Comparison of ENCODE assay signal across 8 cellular contexts in genomic region chr19:17336872-17337674, GRCh38. TPM values are rescaled to one million over a fixed set of nuclear protein-coding genes. Genes with fewer than 3 reads are reported as not detected.
DNase-seq lines count a peak whose midpoint lies in the region; ATAC-seq and TF ChIP-seq lines count a peak whose summit lies in the region.

TSS of gene GTPBP3 (plus strand) at chr19:17337553. CDS start at chr19:17337612, 59 bp downstream.

- peak within 1 kb of the TSS; percentile 85 for H3K4me3 ChIP-seq in left ventricle myocardium inferior
- peak within 1 kb of the TSS; percentile 64 to 66 for H3K4me3 ChIP-seq in prostate gland
- peak within 1 kb of the TSS; percentile 65 for H3K4me3 ChIP-seq in urinary bladder (ENCODE audit: low read depth, low read length)

- peaks cover 2% of the 10 kb centered on the region for H3K36me3 Mint-ChIP-seq in T-helper 17 cell (ENCODE audit: low read depth)

- intact Hi-C loops in left ventricle myocardium inferior (cut with micrococcal nuclease): no loop called here
- intact Hi-C loops in prostate gland (cut with DNase I): no loop called here

- H3K9me3 ChIP-seq in T-helper 17 cell (ENCODE audit: control insufficient read depth, low read length, poor library complexity, severe bottlenecking) (no peaks in the 10 kb centered on the region), left ventricle myocardium inferior (replicated peaks) (no peaks in the 10 kb centered on the region), prostate gland (no peaks in the 10 kb centered on the region)

- no peaks in the 10 kb centered on the region for H3K27me3 ChIP-seq in left ventricle myocardium inferior (ENCODE audit: low read depth)
- H3K27me3 ChIP-seq in prostate gland (replicated peaks; ENCODE audit: insufficient read depth): no peaks in the 10 kb centered on the region

- H3K27ac Mint-ChIP-seq in T-helper 17 cell: peak within 1 kb of the TSS; percentile 93

- WGBS in prostate gland: 0% methylated on average over 41 of the region's 41 CpGs
- WGBS in urinary bladder: under 1% methylated on average over 41 of the region's 41 CpGs

- peak within 1 kb of the TSS; percentile 98 for H3K4me3 Mint-ChIP-seq in T-helper 17 cell

- ATAC-seq in HG02885 (IDR thresholded peaks at IDR 0.05; ENCODE audit: poor library complexity, unreplicated experiment): peak; percentile 80
- ATAC-seq in T-helper 17 cell: peak; percentile 91

- DNase-seq in NCI-H1694 treated with DMSO at 0.1 percent for 48 hours (lab: John Stamatoyannopoulos, UW) (peak; percentile 97), T-helper 17 cell (peak; percentile 90 to 93 (median 92)), amygdala (lab: John Stamatoyannopoulos, UW) (peak; percentile 32 to 99 (median 94)), left ventricle myocardium inferior (peak; percentile 97), prostate gland (ENCODE audit: low spot score) (peak; percentile 98)

- no peaks in the 10 kb centered on the region for H3K27me3 Mint-ChIP-seq in T-helper 17 cell

- no peak for TF ChIP-seq CTCF in left ventricle myocardium inferior (IDR thresholded peaks at IDR 0.05; ENCODE audit: borderline replicate concordance)
- TF ChIP-seq CTCF in prostate gland (IDR thresholded peaks at IDR 0.05): peak in 2 of 4 experiments; percentile 4 to 5

- peak within 1 kb of the TSS; percentile 97 for H3K27ac ChIP-seq in left ventricle myocardium inferior (replicated peaks)
- H3K27ac ChIP-seq in prostate gland: peak within 1 kb of the TSS; percentile 90 to 91
- H3K27ac ChIP-seq in urinary bladder (ENCODE audit: low read depth): peak within 1 kb of the TSS; percentile 83

- TF ChIP-seq POLR2A in GM15510 (IDR thresholded peaks at IDR 0.05; ENCODE audit: borderline replicate concordance, extremely low read depth, insufficient read length) (peak; percentile 80), prostate gland (IDR thresholded peaks at IDR 0.05) (peak; percentile 45)

- H3K4me1 ChIP-seq in left ventricle myocardium inferior: peaks cover 47% of the 10 kb centered on the region
- peaks cover 4% of the 10 kb centered on the region for H3K4me1 ChIP-seq in prostate gland (replicated peaks)
- H3K4me1 ChIP-seq in urinary bladder (ENCODE audit: insufficient read depth): no peaks in the 10 kb centered on the region

- H3K4me1 Mint-ChIP-seq in T-helper 17 cell: peaks cover 20% of the 10 kb centered on the region

- H3K36me3 ChIP-seq in left ventricle myocardium inferior (peaks cover 7% of the 10 kb centered on the region), prostate gland (no peaks in the 10 kb centered on the region), urinary bladder (ENCODE audit: insufficient read depth) (no peaks in the 10 kb centered on the region)

RNA-seq across cellular contexts. Expression of gene GTPBP3, which starts in this region (rescaled TPM):
- 10 to 100 TPM; 27.5 to 33.3 TPM for total RNA-seq in T-helper 17 cell
- total RNA-seq in left ventricle myocardium inferior: 10.8 TPM
- 10 to 100 TPM; 42.4 to 67.0 TPM for total RNA-seq in prostate gland
- total RNA-seq in urinary bladder: 11.2 TPM
- polyA plus RNA-seq in urinary bladder: 15.9 TPM

Comparison
In these comparisons a context has a peak if more than half of its experiments do, and no peak if none do; other contexts are left out.
1. Peak in every context shown above with its lines: DNase-seq, ATAC-seq, H3K4me3 ChIP-seq and H3K27ac ChIP-seq.